In genomic region chr14:85129907-85130306, GRCh38 we compare ENCODE assay signal across 20 cellular contexts.
DNase-seq lines count a peak whose midpoint lies in the region; ATAC-seq and TF ChIP-seq lines count a peak whose summit lies in the region.
"Had no signal": no experiment of that assay in that cellular context is flagged by ENCODE, and none has a peak within 500 bp of the region (broad histone marks: within the 10 kb centered on the region; RNA-seq: fewer than 3 reads in every experiment).

No MANE protein-coding gene starts in this region.

- TF ChIP-seq CTCF in hepatocyte (IDR thresholded peaks at IDR 0.05; ENCODE audit: poor library complexity) (no peak), liver (IDR thresholded peaks at IDR 0.05; ENCODE audit: low read depth, low read length, missing input control) (no peak)

- no peak overlapping the region for H3K4me2 ChIP-seq in hepatocyte
- H3K4me2 ChIP-seq: A549, BLaER1 had no signal

- H3K36me3 ChIP-seq in hepatocyte (replicated peaks; ENCODE audit: insufficient read depth, low read depth), result no peaks in the 10 kb centered on the region
- no peaks in the 10 kb centered on the region for H3K36me3 ChIP-seq in liver (ENCODE audit: control insufficient read depth in 4 of 4, insufficient read depth in 3 of 4, low read depth in 1 of 4, low read length in 3 of 4)
- H3K36me3 ChIP-seq: BLaER1 had no signal

- intact Hi-C loops in sciatic nerve (cut with DNase I), result no loop called here

- no peak overlapping the region for H2AFZ ChIP-seq in hepatocyte

- DNase-seq in HuH-7 (ENCODE audit: low spot score), result peak; percentile 1
- DNase-seq in hepatocyte (ENCODE audit: low spot score), result peak; percentile 31
- no peak for DNase-seq in sciatic nerve (ENCODE audit: low spot score)
- DNase-seq in activated CD4-positive, alpha-beta memory T cell treated with anti-CD3 and anti-CD28 coated beads, Interleukin-2, amount 10 ng/mL, durations not matched to agents 7 days and 5 days, result no peak
- DNase-seq in hippocampal formation (lab: John Stamatoyannopoulos, UW), result no peak
- no peak for DNase-seq in germinal center (ENCODE audit: low spot score)
- DNase-seq in activated CD4-positive, CD25-positive, alpha-beta regulatory T cell treated with anti-CD3 and anti-CD28 coated beads, Interleukin-2, amount 50 U/mL, for 72 hours, result no peak
- DNase-seq: Calu3; CD8-positive, alpha-beta T cell; DMS79 treated with DMSO at 0.1 percent for 48 hours; GF-D8; GOT3; H7; HFFc6 had no signal

- peak in 1 of 2 donors; percentile 7 for TF ChIP-seq RAD21 in liver (IDR thresholded peaks at IDR 0.05)

- H3K4me3 ChIP-seq in hepatocyte (no peak overlapping the region), liver (ENCODE audit: low read depth in 1 of 3, low read length in 3 of 3) (no peak overlapping the region)
- H3K4me3 ChIP-seq: A549, BLaER1 had no signal

- 56% methylated on average over 2 of the region's 2 CpGs for WGBS in hepatocyte (ENCODE audit: low lambda C conversion rate, missing lambda C conversion rate)
- 40% methylated on average over 2 of the region's 2 CpGs for WGBS in liver

- no peaks in the 10 kb centered on the region for H3K9me2 ChIP-seq in hepatocyte (replicated peaks; ENCODE audit: insufficient read depth)

- no peaks in the 10 kb centered on the region for H3K4me1 Mint-ChIP-seq in activated CD4-positive, alpha-beta memory T cell treated with anti-CD3 and anti-CD28 coated beads, Interleukin-2, amount 10 ng/mL, durations not matched to agents 7 days and 5 days
- H3K4me1 Mint-ChIP-seq: CD14-positive monocyte had no signal

- POLR2A ChIA-PET in activated CD4-positive, alpha-beta memory T cell treated with anti-CD3 and anti-CD28 coated beads, Interleukin-2, amount 10 ng/mL, durations not matched to agents 7 days and 5 days (lab: Charles Lee), result no interaction called here

- H3K79me2 ChIP-seq in hepatocyte, result no peaks in the 10 kb centered on the region

- H3K27ac Mint-ChIP-seq in activated CD4-positive, alpha-beta memory T cell treated with anti-CD3 and anti-CD28 coated beads, Interleukin-2, amount 10 ng/mL, durations not matched to agents 7 days and 5 days, result no peak overlapping the region
- H3K27ac Mint-ChIP-seq: CD14-positive monocyte; CD8-positive, alpha-beta T cell; HFFc6 had no signal

- peak; percentile 82 for ATAC-seq in sciatic nerve
- ATAC-seq: A549; CD8-positive, alpha-beta T cell; HCT116 had no signal

- H3K27ac ChIP-seq in hepatocyte (peak overlapping the region; percentile 54), liver (ENCODE audit: low read depth in 1 of 2, low read length in 2 of 2) (no peak overlapping the region)
- H3K27ac ChIP-seq: 22Rv1, A549, BLaER1 had no signal

- CTCF ChIA-PET in activated CD4-positive, alpha-beta memory T cell treated with anti-CD3 and anti-CD28 coated beads, Interleukin-2, amount 10 ng/mL, durations not matched to agents 7 days and 5 days (lab: Charles Lee), result no interaction called here

- H3K4me1 ChIP-seq in hepatocyte (ENCODE audit: insufficient read depth) (peaks cover 15% of the 10 kb centered on the region), liver (ENCODE audit: control insufficient read depth in 4 of 4, insufficient read depth in 4 of 4, low read length in 3 of 4) (peaks cover 3 to 8% (median 4%) of the 10 kb centered on the region in 4 donors)
- H3K4me1 ChIP-seq: A549, BLaER1 had no signal

- H3K9me3 ChIP-seq in hepatocyte (ENCODE audit: low read depth), result no peaks in the 10 kb centered on the region
- H3K9me3 ChIP-seq in liver (ENCODE audit: control insufficient read depth in 4 of 4, low read length in 3 of 4), result no peaks in the 10 kb centered on the region
- H3K9me3 ChIP-seq: A549, BLaER1 had no signal

- H3K36me3 Mint-ChIP-seq in activated CD4-positive, alpha-beta memory T cell treated with anti-CD3 and anti-CD28 coated beads, Interleukin-2, amount 10 ng/mL, durations not matched to agents 7 days and 5 days (ENCODE audit: low read depth), result no peaks in the 10 kb centered on the region
- H3K36me3 Mint-ChIP-seq: CD14-positive monocyte; CD8-positive, alpha-beta T cell had no signal

- peaks cover 15% of the 10 kb centered on the region for H3K9me3 Mint-ChIP-seq in activated CD4-positive, alpha-beta memory T cell treated with anti-CD3 and anti-CD28 coated beads, Interleukin-2, amount 10 ng/mL, durations not matched to agents 7 days and 5 days
- H3K9me3 Mint-ChIP-seq: HFFc6 had no signal

- H4K20me1 ChIP-seq in hepatocyte (ENCODE audit: insufficient read depth, poor library complexity, severe bottlenecking), result no peaks in the 10 kb centered on the region
- H4K20me1 ChIP-seq: BLaER1 had no signal

- no peak overlapping the region for H3K4me3 Mint-ChIP-seq in activated CD4-positive, alpha-beta memory T cell treated with anti-CD3 and anti-CD28 coated beads, Interleukin-2, amount 10 ng/mL, durations not matched to agents 7 days and 5 days
- H3K4me3 Mint-ChIP-seq: CD14-positive monocyte; CD8-positive, alpha-beta T cell; HFFc6 had no signal

- no peaks in the 10 kb centered on the region for H3K27me3 Mint-ChIP-seq in activated CD4-positive, alpha-beta memory T cell treated with anti-CD3 and anti-CD28 coated beads, Interleukin-2, amount 10 ng/mL, durations not matched to agents 7 days and 5 days

- no peak overlapping the region for H3K9ac ChIP-seq in liver (ENCODE audit: low read depth in 1 of 2, low read length in 2 of 2)
- H3K9ac ChIP-seq: BLaER1 had no signal

- H3K27me3 ChIP-seq in hepatocyte, result no peaks in the 10 kb centered on the region
- H3K27me3 ChIP-seq in liver (ENCODE audit: control insufficient read depth in 4 of 4, insufficient read depth in 4 of 4, low read length in 3 of 4), result no peaks in the 10 kb centered on the region
- H3K27me3 ChIP-seq: BLaER1 had no signal

TF ChIP-seq in liver, 16 proteins besides CTCF, POLR2A, EP300 and RAD21:
- TF ChIP-seq NR2F2 (IDR thresholded peaks at IDR 0.05) (no peak), FOXA1 (IDR thresholded peaks at IDR 0.05) (no peak), HNF4A (conservative IDR thresholded peaks at IDR 0.05) (peak; percentile 86 to 88), JUND (IDR thresholded peaks at IDR 0.05) (peak; percentile 22 to 56), YY1 (IDR thresholded peaks at IDR 0.05) (peak; percentile 39), RXRA (IDR thresholded peaks at IDR 0.05) (peak; percentile 7 to 49), SP1 (IDR thresholded peaks at IDR 0.05) (peak; percentile 61), ZBTB33 (IDR thresholded peaks at IDR 0.05) (peak; percentile 15)

Comparison
In these comparisons a context has a peak if more than half of its experiments do, and no peak if none do; other contexts are left out.
1. DNase-seq: peak in HuH-7 (single experiment) and hepatocyte (single experiment); none in sciatic nerve (single experiment), activated CD4-positive, alpha-beta memory T cell treated with anti-CD3 and anti-CD28 coated beads, Interleukin-2, amount 10 ng/mL, durations not matched to agents 7 days and 5 days (single experiment), hippocampal formation (0 of 2), germinal center (single experiment) and activated CD4-positive, CD25-positive, alpha-beta regulatory T cell treated with anti-CD3 and anti-CD28 coated beads, Interleukin-2, amount 50 U/mL, for 72 hours (single experiment).